In genomic region chr14:69151458-69152180, GRCh38 we compare ENCODE assay signal across 8 cellular contexts. TPM values are rescaled to one million over a fixed set of nuclear protein-coding genes. Genes with fewer than 3 reads are reported as not detected.
DNase-seq lines count a peak whose midpoint lies in the region; ATAC-seq and TF ChIP-seq lines count a peak whose summit lies in the region.

No MANE protein-coding gene starts in this region.

- no peaks in the 10 kb centered on the region for H3K9me3 Mint-ChIP-seq in activated T-cell treated with anti-CD3 and anti-CD28 coated beads, Interleukin-2, amount 50 U/mL, for 72 hours

- no peak for TF ChIP-seq EP300 in esophagus muscularis mucosa (IDR thresholded peaks at IDR 0.05)

- peak overlapping the region; percentile 69 for H3K9ac ChIP-seq in HUES64 (ENCODE audit: low read depth, low read length)

- peak overlapping the region; percentile 93 for H3K27ac Mint-ChIP-seq in activated T-cell treated with anti-CD3 and anti-CD28 coated beads, Interleukin-2, amount 50 U/mL, for 72 hours

- peaks cover 17% of the 10 kb centered on the region; the same call in 1 of the 2 replicates for H3K4me1 ChIP-seq in HUES64 (ENCODE audit: insufficient read depth, low read length)
- H3K4me1 ChIP-seq in Peyer's patch: peaks cover 0 to 32% (median 0%) of the 10 kb centered on the region in 4 donors
- peaks cover 16 to 51% (median 42%) of the 10 kb centered on the region in 4 donors for H3K4me1 ChIP-seq in esophagus muscularis mucosa

- intact Hi-C loops in esophagus muscularis mucosa (cut with DNase I): no loop called here

- H3K36me3 ChIP-seq in HUES64 (ENCODE audit: insufficient read depth, low read length): peaks cover 8% of the 10 kb centered on the region
- peaks cover 0 to 15% (median 0%) of the 10 kb centered on the region in 3 donors for H3K36me3 ChIP-seq in Peyer's patch
- H3K36me3 ChIP-seq in esophagus muscularis mucosa: peaks cover 0 to 15% (median 4%) of the 10 kb centered on the region in 4 donors

- peaks cover 47% of the 10 kb centered on the region for H3K4me1 Mint-ChIP-seq in activated T-cell treated with anti-CD3 and anti-CD28 coated beads, Interleukin-2, amount 50 U/mL, for 72 hours (ENCODE audit: low read depth)

- TF ChIP-seq CTCF in Peyer's patch (IDR thresholded peaks at IDR 0.05) (peak; percentile 15 to 67 (median 56)), esophagus muscularis mucosa (IDR thresholded peaks at IDR 0.05) (peak; percentile 57 to 66 (median 65))

- no peaks in the 10 kb centered on the region for H3K9me3 ChIP-seq in HUES64 (ENCODE audit: insufficient read depth, low read depth, low read length)
- H3K9me3 ChIP-seq in Peyer's patch: no peaks in the 10 kb centered on the region
- no peaks in the 10 kb centered on the region for H3K9me3 ChIP-seq in esophagus muscularis mucosa

- peaks cover 3 to 12% of the 10 kb centered on the region in 2 donors for H3K36me3 Mint-ChIP-seq in activated T-cell treated with anti-CD3 and anti-CD28 coated beads, Interleukin-2, amount 50 U/mL, for 72 hours (ENCODE audit: insufficient read depth in 2 of 2)

- ATAC-seq in GM19455 (IDR thresholded peaks at IDR 0.05; ENCODE audit: unreplicated experiment): peak; percentile 49
- ATAC-seq in activated T-cell treated with anti-CD3 and anti-CD28 coated beads, Interleukin-2, amount 50 U/mL, for 72 hours (replicated peaks in 1 of 2): peak; percentile 71 to 72

- peak in 1 of 2 donors; percentile 26 for TF ChIP-seq POLR2A in Peyer's patch (IDR thresholded peaks at IDR 0.05)
- TF ChIP-seq POLR2A in esophagus muscularis mucosa (IDR thresholded peaks at IDR 0.05; ENCODE audit: low read depth): no peak

- H3K27ac ChIP-seq in HUES64 (ENCODE audit: low read depth, low read length): peak overlapping the region; percentile 73; the same call in 1 of the 2 replicates
- H3K27ac ChIP-seq in Peyer's patch: peak overlapping the region; percentile 90 to 92 (median 92)
- peak overlapping the region; percentile 97 to 100 (median 98) for H3K27ac ChIP-seq in esophagus muscularis mucosa (replicated peaks in 1 of 4)

- no peaks in the 10 kb centered on the region for H3K27me3 Mint-ChIP-seq in activated T-cell treated with anti-CD3 and anti-CD28 coated beads, Interleukin-2, amount 50 U/mL, for 72 hours (ENCODE audit: low read depth)

- peak; percentile 77 for DNase-seq in CD1c-positive myeloid dendritic cell (ENCODE audit: extremely low spot score)
- DNase-seq in Peyer's patch: peak; percentile 72 to 88 (median 84)
- DNase-seq in activated T-cell treated with anti-CD3 and anti-CD28 coated beads, Interleukin-2, amount 50 U/mL, for 72 hours: peak; percentile 87 to 89
- no peak for DNase-seq in esophagus muscularis mucosa (ENCODE audit: extremely low spot score)
- peak; percentile 81 for DNase-seq in myocyte (ENCODE audit: low read depth)
- peak; percentile 63 to 70 for DNase-seq in stimulated activated CD8-positive, alpha-beta memory T cell treated with anti-CD3 and anti-CD28 coated beads, Interleukin-7, amount 100 ng/mL, for 48 hours (ENCODE audit: extremely low read depth in 1 of 2, low read depth in 1 of 2)

- H3K4me3 ChIP-seq in HUES64 (ENCODE audit: low read length) (peak overlapping the region; percentile 92), Peyer's patch (peak overlapping the region; percentile 71 to 93 (median 85)), esophagus muscularis mucosa (peak overlapping the region; percentile 83 to 98 (median 92))

- H3K4me3 Mint-ChIP-seq in activated T-cell treated with anti-CD3 and anti-CD28 coated beads, Interleukin-2, amount 50 U/mL, for 72 hours: peak overlapping the region; percentile 93 to 99

- H3K27me3 ChIP-seq in HUES64 (ENCODE audit: insufficient read depth, low read length) (peaks cover 18% of the 10 kb centered on the region), Peyer's patch (no peaks in the 10 kb centered on the region), esophagus muscularis mucosa (no peaks in the 10 kb centered on the region)

- under 1% methylated on average over 57 of the region's 57 CpGs for WGBS in HUES64
- 0% methylated on average over 14 of the region's 57 CpGs for WGBS in esophagus muscularis mucosa

RNA-seq across cellular contexts. Expression of gene DCAF5, which starts 1.3 kb away (rescaled TPM):
- 16.1 TPM for polyA plus RNA-seq in HUES64 (2013, experiment 1 of 2)
- polyA plus RNA-seq in HUES64 (2013, experiment 2 of 2): 20.5 TPM
- total RNA-seq in Peyer's patch: 10 to 100 TPM; 38.7 to 57.8 (median 48.9) TPM
- 10 to 100 TPM; 52.3 to 53.5 TPM for total RNA-seq in activated T-cell treated with anti-CD3 and anti-CD28 coated beads, Interleukin-2, amount 50 U/mL, for 72 hours
- total RNA-seq in esophagus muscularis mucosa: 10 to 100 TPM; 37.4 to 67.1 (median 46.4) TPM
- 41.6 and 41.8 TPM in 2 replicates for total RNA-seq in myocyte
- 38.8 TPM for polyA plus RNA-seq in myocyte (2012)

RNA-seq across cellular contexts. Expression of gene EXD2, which starts 39.7 kb away (rescaled TPM):
- 14.8 TPM for polyA plus RNA-seq in HUES64 (2013, experiment 1 of 2)
- 12.3 TPM for polyA plus RNA-seq in HUES64 (2013, experiment 2 of 2)
- total RNA-seq in Peyer's patch: 10 to 100 TPM; 12.1 to 19.2 (median 15.2) TPM
- total RNA-seq in activated T-cell treated with anti-CD3 and anti-CD28 coated beads, Interleukin-2, amount 50 U/mL, for 72 hours: 10 to 100 TPM; 11.3 to 16.3 TPM
- total RNA-seq in esophagus muscularis mucosa: 10 to 100 TPM; 19.7 to 34.2 (median 28.0) TPM
- total RNA-seq in myocyte: 13.6 and 20.6 TPM in 2 replicates
- polyA plus RNA-seq in myocyte (2012): 12.0 TPM
